ENCODE assay signal across 6 cellular contexts in genomic region chr1:13246554-13246871, GRCh38. TPM values are rescaled to one million over a fixed set of nuclear protein-coding genes. Genes with fewer than 3 reads are reported as not detected.
"Had no signal": no experiment of that assay in that cellular context is flagged by ENCODE, and none has a peak within 500 bp of the region (broad histone marks: within the 10 kb centered on the region; RNA-seq: fewer than 3 reads in every experiment).

No MANE protein-coding gene starts in this region.

RNA-seq across cellular contexts. Expression of gene PRAMEF5, which starts 7.5 kb away (rescaled TPM):
- total RNA-seq: GM23248, H4, H7, HepG2, HFFc6, HT1080 had no signal

RNA-seq across cellular contexts. Expression of gene PRAMEF18, which starts 20.6 kb away (rescaled TPM):
- total RNA-seq: GM23248, H4, H7, HepG2, HFFc6, HT1080 had no signal

RNA-seq across cellular contexts. Expression of gene PRAMEF8, which starts 38.4 kb away (rescaled TPM):
- total RNA-seq: GM23248, H4, H7, HepG2, HFFc6, HT1080 had no signal

RNA-seq across cellular contexts. Expression of gene PRAMEF13, which starts 45.3 kb away (rescaled TPM):
- total RNA-seq: GM23248, H4, H7, HepG2, HFFc6, HT1080 had no signal

RNA-seq across cellular contexts. Expression of gene PRAMEF33, which starts 56.8 kb away (rescaled TPM):
- total RNA-seq: GM23248, H4, H7, HepG2, HFFc6, HT1080 had no signal
